Comparison of ENCODE assay signal across 1 cellular context in genomic region chr1:72003092-72003491, GRCh38.
TF ChIP-seq lines count a peak whose summit lies in the region.

No MANE protein-coding gene starts in this region.

TF ChIP-seq in HepG2, 621 proteins besides CTCF, POLR2A, EP300 and RAD21 (continued from another document):
- TF ChIP-seq ZFP91 (CRISPR knock-in tag; IDR thresholded peaks at IDR 0.05; ENCODE audit: borderline replicate concordance) (no peak), DNMT3B (CRISPR knock-in tag; conservative IDR thresholded peaks at IDR 0.05) (no peak), FOXA1 (IDR thresholded peaks at IDR 0.05) (no peak), FOXA1 (CRISPR knock-in tag; IDR thresholded peaks at IDR 0.05) (peak; percentile 56; the same call in 1 of the 2 replicates), ZSCAN9 (CRISPR knock-in tag; IDR thresholded peaks at IDR 0.05; ENCODE audit: borderline replicate concordance) (no peak), CCAR2 (optimal IDR thresholded peaks at IDR 0.05; ENCODE audit: low read depth, low read length) (no peak), FOXK1 (CRISPR knock-in tag; IDR thresholded peaks at IDR 0.05; ENCODE audit: borderline replicate concordance, low read depth) (no peak), KLF11 (CRISPR knock-in tag; IDR thresholded peaks at IDR 0.05) (no peak)
TF ChIP-seq in HepG2: peak in this region for 1.
